In the genomic region with DNA sequence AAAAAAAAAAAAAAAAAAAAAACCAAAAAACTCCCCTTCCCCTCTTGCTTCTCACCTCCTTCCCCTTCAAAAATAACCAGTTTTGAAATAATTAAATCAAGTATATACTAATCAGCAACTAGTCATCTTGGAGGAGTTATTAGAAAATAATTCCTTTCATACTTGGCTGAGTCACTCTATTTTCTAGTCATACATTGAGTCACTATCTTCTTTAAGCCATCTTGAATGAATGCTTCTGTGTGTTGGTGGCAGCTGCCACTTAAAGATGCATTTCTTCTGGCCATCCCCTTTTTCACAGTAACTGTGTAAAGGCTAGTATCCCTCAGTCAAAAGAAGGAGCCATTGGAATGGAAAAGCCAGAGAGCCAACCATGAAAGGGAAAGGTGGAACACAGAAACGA, we compare ENCODE assay signal across 3 cellular contexts.
TF ChIP-seq lines count a peak whose summit lies in the region.

No MANE protein-coding gene starts in this region.

TF ChIP-seq in IMR-90, 13 proteins besides CTCF, POLR2A, EP300 and RAD21:
- TF ChIP-seq MXI1 (IDR thresholded peaks at IDR 0.05; ENCODE audit: borderline replicate concordance, low read depth, low read length) (no peak), CEBPB (IDR thresholded peaks at IDR 0.05; ENCODE audit: low read depth, low read length) (no peak), SMC3 (IDR thresholded peaks at IDR 0.05; ENCODE audit: low read depth, low read length) (no peak), FOS (IDR thresholded peaks at IDR 0.05; ENCODE audit: low read depth, low read length) (peak; percentile 48)

TF ChIP-seq in K562, 482 proteins besides CTCF, POLR2A, EP300 and RAD21:
- TF ChIP-seq, protein P1, sequence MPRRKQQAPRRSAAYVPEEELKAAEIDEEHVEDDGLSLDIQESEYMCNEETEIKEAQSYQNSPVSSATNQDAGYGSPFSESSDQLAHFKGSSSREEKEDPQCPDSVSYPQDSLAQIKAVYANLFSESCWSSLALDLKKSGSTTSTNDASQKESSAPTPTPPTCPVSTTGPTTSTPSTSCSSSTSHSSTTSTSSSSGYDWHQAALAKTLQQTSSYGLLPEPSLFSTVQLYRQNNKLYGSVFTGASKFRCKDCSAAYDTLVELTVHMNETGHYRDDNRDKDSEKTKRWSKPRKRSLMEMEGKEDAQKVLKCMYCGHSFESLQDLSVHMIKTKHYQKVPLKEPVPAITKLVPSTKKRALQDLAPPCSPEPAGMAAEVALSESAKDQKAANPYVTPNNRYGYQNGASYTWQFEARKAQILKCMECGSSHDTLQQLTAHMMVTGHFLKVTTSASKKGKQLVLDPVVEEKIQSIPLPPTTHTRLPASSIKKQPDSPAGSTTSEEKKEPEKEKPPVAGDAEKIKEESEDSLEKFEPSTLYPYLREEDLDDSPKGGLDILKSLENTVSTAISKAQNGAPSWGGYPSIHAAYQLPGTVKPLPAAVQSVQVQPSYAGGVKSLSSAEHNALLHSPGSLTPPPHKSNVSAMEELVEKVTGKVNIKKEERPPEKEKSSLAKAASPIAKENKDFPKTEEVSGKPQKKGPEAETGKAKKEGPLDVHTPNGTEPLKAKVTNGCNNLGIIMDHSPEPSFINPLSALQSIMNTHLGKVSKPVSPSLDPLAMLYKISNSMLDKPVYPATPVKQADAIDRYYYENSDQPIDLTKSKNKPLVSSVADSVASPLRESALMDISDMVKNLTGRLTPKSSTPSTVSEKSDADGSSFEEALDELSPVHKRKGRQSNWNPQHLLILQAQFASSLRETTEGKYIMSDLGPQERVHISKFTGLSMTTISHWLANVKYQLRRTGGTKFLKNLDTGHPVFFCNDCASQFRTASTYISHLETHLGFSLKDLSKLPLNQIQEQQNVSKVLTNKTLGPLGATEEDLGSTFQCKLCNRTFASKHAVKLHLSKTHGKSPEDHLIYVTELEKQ (CRISPR knock-in tag; IDR thresholded peaks at IDR 0.05): no peak
- TF ChIP-seq KLF13 (tag; IDR thresholded peaks at IDR 0.05; ENCODE audit: borderline replicate concordance, low read depth): no peak
- TF ChIP-seq BHLHE40 (IDR thresholded peaks at IDR 0.05; ENCODE audit: low read length): no peak
- TF ChIP-seq, protein P2, sequence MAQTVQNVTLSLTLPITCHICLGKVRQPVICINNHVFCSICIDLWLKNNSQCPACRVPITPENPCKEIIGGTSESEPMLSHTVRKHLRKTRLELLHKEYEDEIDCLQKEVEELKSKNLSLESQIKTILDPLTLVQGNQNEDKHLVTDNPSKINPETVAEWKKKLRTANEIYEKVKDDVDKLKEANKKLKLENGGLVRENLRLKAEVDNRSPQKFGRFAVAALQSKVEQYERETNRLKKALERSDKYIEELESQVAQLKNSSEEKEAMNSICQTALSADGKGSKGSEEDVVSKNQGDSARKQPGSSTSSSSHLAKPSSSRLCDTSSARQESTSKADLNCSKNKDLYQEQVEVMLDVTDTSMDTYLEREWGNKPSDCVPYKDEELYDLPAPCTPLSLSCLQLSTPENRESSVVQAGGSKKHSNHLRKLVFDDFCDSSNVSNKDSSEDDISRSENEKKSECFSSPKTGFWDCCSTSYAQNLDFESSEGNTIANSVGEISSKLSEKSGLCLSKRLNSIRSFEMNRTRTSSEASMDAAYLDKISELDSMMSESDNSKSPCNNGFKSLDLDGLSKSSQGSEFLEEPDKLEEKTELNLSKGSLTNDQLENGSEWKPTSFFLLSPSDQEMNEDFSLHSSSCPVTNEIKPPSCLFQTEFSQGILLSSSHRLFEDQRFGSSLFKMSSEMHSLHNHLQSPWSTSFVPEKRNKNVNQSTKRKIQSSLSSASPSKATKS (CRISPR knock-in tag; IDR thresholded peaks at IDR 0.05): no peak
- no peak for TF ChIP-seq EWSR1 (IDR thresholded peaks at IDR 0.05; ENCODE audit: borderline replicate concordance, low read depth, partially characterized antibody)
- no peak for TF ChIP-seq ZNF584 (CRISPR knock-in tag; IDR thresholded peaks at IDR 0.05; ENCODE audit: low read depth)
- 0 out of 2 replicates have a peak, but pooled peaks have one; percentile 18 for TF ChIP-seq ZNF24 (IDR thresholded peaks at IDR 0.05)
- no peak for TF ChIP-seq ZNF696 (CRISPR knock-in tag; conservative IDR thresholded peaks at IDR 0.05)
- TF ChIP-seq MECOM (CRISPR knock-in tag; IDR thresholded peaks at IDR 0.05): no peak

TF ChIP-seq in WTC11, 78 proteins besides CTCF, POLR2A, EP300 and RAD21:
- TF ChIP-seq, protein P3, sequence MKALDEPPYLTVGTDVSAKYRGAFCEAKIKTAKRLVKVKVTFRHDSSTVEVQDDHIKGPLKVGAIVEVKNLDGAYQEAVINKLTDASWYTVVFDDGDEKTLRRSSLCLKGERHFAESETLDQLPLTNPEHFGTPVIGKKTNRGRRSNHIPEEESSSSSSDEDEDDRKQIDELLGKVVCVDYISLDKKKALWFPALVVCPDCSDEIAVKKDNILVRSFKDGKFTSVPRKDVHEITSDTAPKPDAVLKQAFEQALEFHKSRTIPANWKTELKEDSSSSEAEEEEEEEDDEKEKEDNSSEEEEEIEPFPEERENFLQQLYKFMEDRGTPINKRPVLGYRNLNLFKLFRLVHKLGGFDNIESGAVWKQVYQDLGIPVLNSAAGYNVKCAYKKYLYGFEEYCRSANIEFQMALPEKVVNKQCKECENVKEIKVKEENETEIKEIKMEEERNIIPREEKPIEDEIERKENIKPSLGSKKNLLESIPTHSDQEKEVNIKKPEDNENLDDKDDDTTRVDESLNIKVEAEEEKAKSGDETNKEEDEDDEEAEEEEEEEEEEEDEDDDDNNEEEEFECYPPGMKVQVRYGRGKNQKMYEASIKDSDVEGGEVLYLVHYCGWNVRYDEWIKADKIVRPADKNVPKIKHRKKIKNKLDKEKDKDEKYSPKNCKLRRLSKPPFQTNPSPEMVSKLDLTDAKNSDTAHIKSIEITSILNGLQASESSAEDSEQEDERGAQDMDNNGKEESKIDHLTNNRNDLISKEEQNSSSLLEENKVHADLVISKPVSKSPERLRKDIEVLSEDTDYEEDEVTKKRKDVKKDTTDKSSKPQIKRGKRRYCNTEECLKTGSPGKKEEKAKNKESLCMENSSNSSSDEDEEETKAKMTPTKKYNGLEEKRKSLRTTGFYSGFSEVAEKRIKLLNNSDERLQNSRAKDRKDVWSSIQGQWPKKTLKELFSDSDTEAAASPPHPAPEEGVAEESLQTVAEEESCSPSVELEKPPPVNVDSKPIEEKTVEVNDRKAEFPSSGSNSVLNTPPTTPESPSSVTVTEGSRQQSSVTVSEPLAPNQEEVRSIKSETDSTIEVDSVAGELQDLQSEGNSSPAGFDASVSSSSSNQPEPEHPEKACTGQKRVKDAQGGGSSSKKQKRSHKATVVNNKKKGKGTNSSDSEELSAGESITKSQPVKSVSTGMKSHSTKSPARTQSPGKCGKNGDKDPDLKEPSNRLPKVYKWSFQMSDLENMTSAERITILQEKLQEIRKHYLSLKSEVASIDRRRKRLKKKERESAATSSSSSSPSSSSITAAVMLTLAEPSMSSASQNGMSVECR (CRISPR knock-in tag; IDR thresholded peaks at IDR 0.05; ENCODE audit: borderline replicate concordance): no peak
